ENCODE assay signal across 27 cellular contexts in the genomic region with DNA sequence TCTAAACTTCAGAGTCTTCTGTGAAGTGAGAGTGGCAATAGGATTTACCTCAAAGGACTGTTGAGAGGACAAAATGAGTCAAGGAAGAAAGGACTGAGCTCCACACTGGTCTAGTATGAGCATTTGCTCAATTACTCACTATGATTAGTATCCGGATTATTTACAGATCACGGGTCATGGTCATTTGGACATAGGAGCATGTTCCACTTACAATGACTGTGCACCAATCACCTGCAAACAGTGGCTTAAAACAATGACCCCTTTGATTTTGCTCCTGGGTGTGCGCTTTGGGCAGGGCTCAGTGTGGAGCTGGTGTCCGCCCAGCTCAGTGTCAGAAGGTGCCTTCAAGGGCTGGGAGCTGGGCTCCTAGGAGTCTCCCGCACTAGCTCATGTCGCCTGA.
"Had no signal": no experiment of that assay in that cellular context is flagged by ENCODE, and none has a peak within 500 bp of the region (broad histone marks: within the 10 kb centered on the region; RNA-seq: fewer than 3 reads in every experiment).

No MANE protein-coding gene starts in this region.

- H3K36me3 Mint-ChIP-seq: mesothelial cell of epicardium; naive thymus-derived CD4-positive, alpha-beta T cell; neural progenitor cell; stimulated activated naive B cell treated with anti-CD40 and anti-IgM and Interleukin-4, amounts not matched to agents 10 μg/mL and 1 μg/mL and 100 μg/mL, for 72 hours had no signal

- H3K9me3 Mint-ChIP-seq: mesothelial cell of epicardium; nephron; stimulated activated naive CD8-positive, alpha-beta T cell treated with anti-CD3 and anti-CD28 coated beads, Interleukin-15, Interleukin-2, amounts not matched to agents 100 ng/mL and 50 ng/mL, for 24 hours had no signal

- H3K27me3 ChIP-seq: neural progenitor cell, transverse colon, vagina had no signal

- H2AFZ ChIP-seq: neural progenitor cell had no signal

- H3K4me1 Mint-ChIP-seq: neural progenitor cell; stimulated activated naive B cell treated with anti-CD40 and anti-IgM and Interleukin-4, amounts not matched to agents 10 μg/mL and 1 μg/mL and 100 μg/mL, for 72 hours had no signal

- H3K4me2 ChIP-seq: neural progenitor cell had no signal

- H3K4me1 ChIP-seq: esophagus squamous epithelium, heart right ventricle, left lung, neural progenitor cell, psoas muscle, transverse colon had no signal

- H3K36me3 ChIP-seq: esophagus squamous epithelium, heart right ventricle, left lung, neural progenitor cell, transverse colon, vagina had no signal

- FAIRE-seq: endothelial cell of umbilical vein, islet of Langerhans had no signal

- ATAC-seq: heart right ventricle; left cardiac atrium; left lung; psoas muscle; right cardiac atrium; stimulated activated naive B cell treated with anti-CD40 and anti-IgM and Interleukin-4, amounts not matched to agents 10 μg/mL and 1 μg/mL and 100 μg/mL, for 72 hours had no signal

- H3K4me3 ChIP-seq: coronary artery, esophagus squamous epithelium, heart right ventricle, left lung, neural progenitor cell, psoas muscle, skin epidermis, transverse colon, vagina had no signal

- H3K27ac Mint-ChIP-seq: mesothelial cell of epicardium; nephron; neural progenitor cell; stimulated activated naive B cell treated with anti-CD40 and anti-IgM and Interleukin-4, amounts not matched to agents 10 μg/mL and 1 μg/mL and 100 μg/mL, for 72 hours; stimulated activated naive CD8-positive, alpha-beta T cell treated with anti-CD3 and anti-CD28 coated beads, Interleukin-15, Interleukin-2, amounts not matched to agents 100 ng/mL and 50 ng/mL, for 24 hours had no signal

- H3K4me3 Mint-ChIP-seq: mesothelial cell of epicardium; nephron; neural progenitor cell; stimulated activated naive B cell treated with anti-CD40 and anti-IgM and Interleukin-4, amounts not matched to agents 10 μg/mL and 1 μg/mL and 100 μg/mL, for 72 hours; stimulated activated naive CD8-positive, alpha-beta T cell treated with anti-CD3 and anti-CD28 coated beads, Interleukin-15, Interleukin-2, amounts not matched to agents 100 ng/mL and 50 ng/mL, for 24 hours had no signal

- H3K27me3 Mint-ChIP-seq: stimulated activated naive CD8-positive, alpha-beta T cell treated with anti-CD3 and anti-CD28 coated beads, Interleukin-15, Interleukin-2, amounts not matched to agents 100 ng/mL and 50 ng/mL, for 24 hours had no signal

- H3K9ac ChIP-seq: neural progenitor cell had no signal

- H3K27ac ChIP-seq: coronary artery, esophagus squamous epithelium, heart right ventricle, left lung, neural progenitor cell, psoas muscle, skin epidermis, transverse colon, vagina had no signal

- DNase-seq: dermis blood vessel endothelial cell; effector memory CD4-positive, alpha-beta T cell; esophagus squamous epithelium; foreskin melanocyte; glutamatergic neuron; heart right ventricle; hippocampal formation; left cardiac atrium; left lung; mesenchymal stem cell; naive thymus-derived CD4-positive, alpha-beta T cell; nucleus accumbens; psoas muscle; right cardiac atrium; stimulated activated CD4-positive, alpha-beta T cell treated with anti-CD3 and anti-CD28 coated beads, Interleukin-15, amount 100 ng/mL, for 24 hours; stimulated activated CD4-positive, alpha-beta T cell treated with anti-CD3 and anti-CD28 coated beads, Interleukin-2, amount 100 ng/mL, for 48 hours; stimulated activated naive B cell treated with anti-CD40 and anti-IgM and Interleukin-4, amounts not matched to agents 10 μg/mL and 1 μg/mL and 100 μg/mL, for 72 hours; transverse colon had no signal

- H3K9me3 ChIP-seq: esophagus squamous epithelium, heart right ventricle, left lung, psoas muscle, transverse colon, vagina had no signal
